Comparison of ENCODE assay signal across 24 cellular contexts in the genomic region with DNA sequence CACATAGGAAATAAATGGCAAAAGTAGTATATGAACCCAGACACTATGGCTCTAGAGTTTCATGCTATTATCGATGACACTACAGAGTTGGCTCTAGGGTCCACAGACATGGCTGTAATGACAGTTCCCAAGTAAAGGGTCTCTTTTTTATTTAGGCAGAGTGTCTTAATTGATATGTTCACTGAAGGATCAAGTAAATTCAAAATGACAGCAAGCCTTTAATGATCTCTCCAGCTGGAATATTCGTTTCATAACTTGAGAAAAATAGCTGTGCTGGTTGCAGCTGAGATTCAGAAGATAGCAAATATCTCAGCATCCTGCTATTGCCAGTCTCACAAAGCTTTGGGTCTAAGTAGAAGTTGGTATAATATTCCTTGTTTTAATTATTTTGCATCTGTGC.
DNase-seq lines count a peak whose midpoint lies in the region; ATAC-seq, FAIRE-seq and TF ChIP-seq lines count a peak whose summit lies in the region.
"Had no signal": no experiment of that assay in that cellular context is flagged by ENCODE, and none has a peak within 500 bp of the region (broad histone marks: within the 10 kb centered on the region; RNA-seq: fewer than 3 reads in every experiment).

No MANE protein-coding gene starts in this region.

- in situ Hi-C loops in ACHN (cut with HindIII; ENCODE audit: low pct_ligation_motif_present, low pct_unique_long_range_greater_than_20kb, low sequenced_read_pairs), result no loop called here

- no peaks in the 10 kb centered on the region for H3K79me2 ChIP-seq in Loucy (ENCODE audit: insufficient read depth, low read length)
- H3K79me2 ChIP-seq in astrocyte (ENCODE audit: insufficient read depth, low read length), result no peaks in the 10 kb centered on the region

- H3K4me3 Mint-ChIP-seq in astrocyte (ENCODE audit: unreplicated experiment), result no peak overlapping the region
- H3K4me3 Mint-ChIP-seq in naive thymus-derived CD4-positive, alpha-beta T cell, result no peak overlapping the region
- H3K4me3 Mint-ChIP-seq: CD4-positive, alpha-beta memory T cell; GM23338; HFFc6 had no signal

- CTCF ChIA-PET in naive thymus-derived CD4-positive, alpha-beta T cell (lab: Charles Lee), result no interaction called here

- H3K9me3 ChIP-seq in Loucy (ENCODE audit: insufficient read depth, low read depth, low read length), result no peaks in the 10 kb centered on the region
- no peaks in the 10 kb centered on the region for H3K9me3 ChIP-seq in astrocyte (ENCODE audit: insufficient read depth, low read depth, low read length)
- H3K9me3 ChIP-seq in naive thymus-derived CD4-positive, alpha-beta T cell (ENCODE audit: control insufficient read depth in 2 of 3, low read length in 3 of 3), result no peaks in the 10 kb centered on the region
- H3K9me3 ChIP-seq: A549, HAP-1 had no signal

- no peaks in the 10 kb centered on the region for H3K9me3 Mint-ChIP-seq in astrocyte (ENCODE audit: unreplicated experiment)
- peaks cover 0 to 8% (median 0%) of the 10 kb centered on the region in 11 donors for H3K9me3 Mint-ChIP-seq in naive thymus-derived CD4-positive, alpha-beta T cell
- H3K9me3 Mint-ChIP-seq: GM23338 had no signal

- no peaks in the 10 kb centered on the region for H3K27me3 Mint-ChIP-seq in astrocyte (ENCODE audit: low read depth, unreplicated experiment)
- no peaks in the 10 kb centered on the region for H3K27me3 Mint-ChIP-seq in naive thymus-derived CD4-positive, alpha-beta T cell
- H3K27me3 Mint-ChIP-seq: CD4-positive, alpha-beta memory T cell had no signal

- POLR2A ChIA-PET in naive thymus-derived CD4-positive, alpha-beta T cell (lab: Charles Lee), result no interaction called here

- H3K4me1 ChIP-seq in Loucy (ENCODE audit: insufficient read depth, low read length, poor library complexity, severe bottlenecking) (no peaks in the 10 kb centered on the region), astrocyte (ENCODE audit: insufficient read depth, low read length) (no peaks in the 10 kb centered on the region)
- H3K4me1 ChIP-seq in naive thymus-derived CD4-positive, alpha-beta T cell (ENCODE audit: control insufficient read depth in 2 of 2, insufficient read depth in 2 of 2, low read length in 2 of 2), result no peaks in the 10 kb centered on the region
- H3K4me1 ChIP-seq: A549, HAP-1 had no signal

- H3K36me3 ChIP-seq in Loucy (ENCODE audit: insufficient read depth, low read length) (no peaks in the 10 kb centered on the region), astrocyte (ENCODE audit: insufficient read depth, low read length) (no peaks in the 10 kb centered on the region)
- no peaks in the 10 kb centered on the region for H3K36me3 ChIP-seq in naive thymus-derived CD4-positive, alpha-beta T cell (ENCODE audit: control insufficient read depth in 2 of 3, insufficient read depth in 3 of 3, low read length in 3 of 3)
- H3K36me3 ChIP-seq: HAP-1 had no signal

- ATAC-seq in naive thymus-derived CD4-positive, alpha-beta T cell, result no peak
- ATAC-seq in HG03025 (IDR thresholded peaks at IDR 0.05; ENCODE audit: low FRiP score, unreplicated experiment), result no peak
- ATAC-seq: A549, GM12878, GM23338 had no signal

- H3K27ac ChIP-seq in astrocyte (ENCODE audit: low read depth, low read length), result no peak overlapping the region
- H3K27ac ChIP-seq in naive thymus-derived CD4-positive, alpha-beta T cell (ENCODE audit: low read depth, low read length), result no peak overlapping the region
- H3K27ac ChIP-seq: A549 had no signal

- H3F3A ChIP-seq in Loucy (ENCODE audit: low read depth), result no peaks in the 10 kb centered on the region

- H3K36me3 Mint-ChIP-seq in astrocyte (ENCODE audit: low read depth, unreplicated experiment), result no peaks in the 10 kb centered on the region
- no peaks in the 10 kb centered on the region for H3K36me3 Mint-ChIP-seq in naive thymus-derived CD4-positive, alpha-beta T cell
- H3K36me3 Mint-ChIP-seq: CD4-positive, alpha-beta memory T cell had no signal

- no peak overlapping the region for H3K9ac ChIP-seq in Loucy (ENCODE audit: low read depth, low read length, poor library complexity, severe bottlenecking)
- no peak overlapping the region for H3K9ac ChIP-seq in astrocyte (ENCODE audit: low read length)

- FAIRE-seq in D721Med (lab: Jason Lieb, UNC), result peak; percentile 16
- FAIRE-seq in astrocyte (lab: Jason Lieb, UNC), result peak; percentile 26
- FAIRE-seq: GM12878, GM19239, H54 had no signal

- intact Hi-C loops in naive thymus-derived CD4-positive, alpha-beta T cell (cut with micrococcal nuclease), result no loop called here

- H2AFZ ChIP-seq in Loucy (ENCODE audit: low read length) (0 out of 2 replicates have a peak overlapping the region, but pooled peaks have one; percentile 20), astrocyte (ENCODE audit: low read depth, low read length) (no peak overlapping the region)
- H2AFZ ChIP-seq: GM23338 had no signal

- no peak overlapping the region for H3K4me3 ChIP-seq in Loucy (ENCODE audit: low read length, poor library complexity, severe bottlenecking)
- H3K4me3 ChIP-seq in astrocyte (ENCODE audit: insufficient read depth, low read depth, low read length), result no peak overlapping the region
- no peak overlapping the region for H3K4me3 ChIP-seq in naive thymus-derived CD4-positive, alpha-beta T cell (ENCODE audit: low read length)
- H3K4me3 ChIP-seq: A549, GM12878, GM23338, HAP-1 had no signal

- TF ChIP-seq CTCF in D721Med (IDR thresholded peaks at IDR 0.05; ENCODE audit: insufficient read depth, missing control alignments), result no peak
- TF ChIP-seq CTCF in Loucy (conservative IDR thresholded peaks at IDR 0.05; ENCODE audit: low read length), result no peak
- no peak for TF ChIP-seq CTCF in astrocyte (IDR thresholded peaks at IDR 0.05; ENCODE audit: insufficient read depth, low read depth, low read length)

- no peak overlapping the region for H3K27ac Mint-ChIP-seq in astrocyte (ENCODE audit: unreplicated experiment)
- H3K27ac Mint-ChIP-seq in naive thymus-derived CD4-positive, alpha-beta T cell, result no peak overlapping the region
- H3K27ac Mint-ChIP-seq: CD4-positive, alpha-beta memory T cell; GM23338; HFFc6 had no signal

- no peaks in the 10 kb centered on the region for H3K27me3 ChIP-seq in Loucy (ENCODE audit: insufficient read depth, low read length, poor library complexity, severe bottlenecking)
- no peaks in the 10 kb centered on the region for H3K27me3 ChIP-seq in astrocyte (ENCODE audit: insufficient read depth, low read length)
- no peaks in the 10 kb centered on the region for H3K27me3 ChIP-seq in naive thymus-derived CD4-positive, alpha-beta T cell (ENCODE audit: control insufficient read depth in 2 of 2, insufficient read depth in 2 of 2, low read length in 2 of 2)

- no peak for DNase-seq in D721Med (ENCODE audit: insufficient read length, low spot score)
- no peak for DNase-seq in astrocyte (ENCODE audit: low read depth)
- DNase-seq in retina, result peak; percentile 62
- no peak for DNase-seq in ACHN
- no peak for DNase-seq in naive thymus-derived CD4-positive, alpha-beta T cell
- DNase-seq in GOT3 (lab: John Stamatoyannopoulos, UW), result no peak
- DNase-seq: 8988T; C1 segment of cervical spinal cord; Calu3; CD4-positive, alpha-beta memory T cell; COR-L47; DMS153; DMS79; EL; GDM1; HFFc6 had no signal

- H3K4me2 ChIP-seq in Loucy (ENCODE audit: low read depth, low read length, poor library complexity, severe bottlenecking), result no peak overlapping the region
- H3K4me2 ChIP-seq in astrocyte (ENCODE audit: low read length), result no peak overlapping the region
- H3K4me2 ChIP-seq: A549, GM23338 had no signal

- H3K9me2 ChIP-seq in Loucy (replicated peaks; ENCODE audit: low read depth, low read length), result no peaks in the 10 kb centered on the region

- H4K20me1 ChIP-seq in Loucy (ENCODE audit: insufficient read depth, low read length, poor library complexity, severe bottlenecking) (no peaks in the 10 kb centered on the region), astrocyte (ENCODE audit: insufficient read depth, low read length) (no peaks in the 10 kb centered on the region)

- H3K4me1 Mint-ChIP-seq in astrocyte (ENCODE audit: low read depth, unreplicated experiment), result peaks cover 4% of the 10 kb centered on the region
- H3K4me1 Mint-ChIP-seq in naive thymus-derived CD4-positive, alpha-beta T cell, result no peaks in the 10 kb centered on the region
- H3K4me1 Mint-ChIP-seq: CD4-positive, alpha-beta memory T cell; GM23338 had no signal
